13 cellular contexts compared by ENCODE assay signal in the genomic region with DNA sequence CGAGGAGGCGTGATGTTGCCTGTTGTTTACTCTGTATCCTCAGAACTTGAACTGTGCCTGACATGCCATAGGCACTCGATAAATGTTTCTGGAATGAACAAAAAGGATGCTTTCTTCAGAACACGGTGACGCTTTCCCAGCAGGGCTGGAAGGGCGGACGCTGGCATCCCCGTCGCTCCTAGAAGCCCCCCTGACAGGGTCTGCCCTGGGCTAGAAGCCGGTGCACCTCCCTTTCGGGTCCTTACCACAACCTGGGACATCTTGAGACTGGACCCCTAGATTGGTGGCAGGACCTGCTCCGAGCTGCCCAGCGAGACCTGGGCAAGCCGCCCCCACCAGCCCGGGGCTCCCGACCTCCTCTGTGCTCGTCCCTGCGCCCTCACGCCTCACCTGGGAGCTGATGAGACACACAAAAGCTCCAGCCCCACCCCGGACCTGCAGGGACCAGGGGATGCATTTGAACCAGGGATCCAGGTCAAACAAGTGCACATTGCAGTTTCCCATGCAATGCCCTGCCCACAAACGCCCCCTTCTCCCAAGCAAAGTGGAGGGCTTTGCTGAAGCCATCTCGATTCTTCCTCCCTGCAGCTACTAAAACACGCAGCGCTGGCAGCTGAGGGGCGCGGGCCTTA.
DNase-seq lines count a peak whose midpoint lies in the region; ATAC-seq and TF ChIP-seq lines count a peak whose summit lies in the region.
"Had no signal": no experiment of that assay in that cellular context is flagged by ENCODE, and none has a peak within 500 bp of the region (broad histone marks: within the 10 kb centered on the region; RNA-seq: fewer than 3 reads in every experiment).

No MANE protein-coding gene starts in this region.

- H2AK5ac ChIP-seq in neuronal stem cell (ENCODE audit: low read depth, low read length) = peak overlapping the region; percentile 93

- TF ChIP-seq CTCF in natural killer cell (IDR thresholded peaks at IDR 0.05) (no peak), endodermal cell (conservative IDR thresholded peaks at IDR 0.05) (no peak), endothelial cell (IDR thresholded peaks at IDR 0.05; ENCODE audit: unreplicated experiment) (no peak)

- H3K27ac Mint-ChIP-seq in natural killer cell = no peak overlapping the region
- no peak overlapping the region for H3K27ac Mint-ChIP-seq in natural killer cell treated with Interleukin-12 subunit alpha and Interleukin-12 subunit beta and Interleukin-15 and Interleukin-18, amount 100 ng/mL, for 72 hours
- H3K27ac Mint-ChIP-seq in endodermal cell = no peak overlapping the region
- no peak overlapping the region for H3K27ac Mint-ChIP-seq in endothelial cell (ENCODE audit: unreplicated experiment)

- no peak overlapping the region for H2BK120ac ChIP-seq in neuronal stem cell (ENCODE audit: low read depth, low read length)

- no peak overlapping the region for H3K27ac ChIP-seq in endodermal cell (ENCODE audit: low read depth, low read length)
- H3K27ac ChIP-seq in neuronal stem cell (replicated peaks; ENCODE audit: low read length) = no peak overlapping the region

- no peaks in the 10 kb centered on the region for H3K36me3 Mint-ChIP-seq in natural killer cell
- no peaks in the 10 kb centered on the region for H3K36me3 Mint-ChIP-seq in natural killer cell treated with Interleukin-12 subunit alpha and Interleukin-12 subunit beta and Interleukin-15 and Interleukin-18, amount 100 ng/mL, for 72 hours
- no peaks in the 10 kb centered on the region for H3K36me3 Mint-ChIP-seq in endodermal cell (ENCODE audit: low read depth)
- H3K36me3 Mint-ChIP-seq in endothelial cell (ENCODE audit: low read depth, unreplicated experiment) = no peaks in the 10 kb centered on the region

- peak overlapping the region; percentile 80 for H3K18ac ChIP-seq in neuronal stem cell (ENCODE audit: low read length)

- H3K4me3 Mint-ChIP-seq in natural killer cell (no peak overlapping the region), endodermal cell (no peak overlapping the region), endothelial cell (ENCODE audit: unreplicated experiment) (no peak overlapping the region)
- H3K4me3 Mint-ChIP-seq in natural killer cell treated with Interleukin-12 subunit alpha and Interleukin-12 subunit beta and Interleukin-15 and Interleukin-18, amount 100 ng/mL, for 72 hours = no peak overlapping the region

- H2BK12ac ChIP-seq in neuronal stem cell (ENCODE audit: low read length) = no peak overlapping the region

- peak overlapping the region; percentile 30 for H2BK5ac ChIP-seq in neuronal stem cell (ENCODE audit: low read length)

- no peaks in the 10 kb centered on the region for H3K36me3 ChIP-seq in endodermal cell (ENCODE audit: control insufficient read depth, insufficient read depth, low read length)
- H3K36me3 ChIP-seq in neuronal stem cell (replicated peaks in 1 of 2; ENCODE audit: control insufficient read depth in 2 of 2, insufficient read depth in 2 of 2, low read length in 2 of 2) = no peaks in the 10 kb centered on the region
- H3K36me3 ChIP-seq: adrenal gland had no signal

- no peak overlapping the region for H4K8ac ChIP-seq in neuronal stem cell (ENCODE audit: low read depth, low read length)

- peak; percentile 1 for DNase-seq in natural killer cell
- no peak for DNase-seq in natural killer cell treated with Interleukin-12 subunit alpha and Interleukin-12 subunit beta and Interleukin-15 and Interleukin-18, amount 100 ng/mL, for 72 hours (ENCODE audit: low spot score)
- peak; percentile 44 for DNase-seq in endodermal cell
- no peak for DNase-seq in neuronal stem cell (ENCODE audit: low spot score)
- DNase-seq in kidney glomerular epithelial cell (lab: John Stamatoyannopoulos, UW) = no peak
- DNase-seq in endothelial cell (ENCODE audit: low spot score) = no peak
- DNase-seq: activated CD4-positive, alpha-beta T cell treated with anti-CD3 and anti-CD28 coated beads for 4 hours; effector CD8-positive, alpha-beta T cell; midbrain; MM.1S had no signal

- H4K91ac ChIP-seq in neuronal stem cell (ENCODE audit: low read depth, low read length, poor library complexity) = no peak overlapping the region

- WGBS in endodermal cell (ENCODE audit: insufficient coverage in 1 of 2, insufficient read length in 1 of 2), 2 experiments = 77 to 89% methylated on average over 11 to 25 of the region's 26 CpGs
- no CpG with 5 or more reads among the region's 26 CpGs for WGBS in neuronal stem cell (ENCODE audit: extremely low coverage in 2 of 2, insufficient read length in 2 of 2, insufficient replicate concordance in 1 of 2), 2 donors

- H3K79me1 ChIP-seq in neuronal stem cell (ENCODE audit: low read depth, low read length) = peaks cover 2% of the 10 kb centered on the region

- H3K4me2 ChIP-seq in neuronal stem cell (ENCODE audit: insufficient read depth, low read length, poor library complexity, severe bottlenecking) = no peak overlapping the region

- no peak overlapping the region for H2BK15ac ChIP-seq in neuronal stem cell (ENCODE audit: low read length)

- H3K9me3 Mint-ChIP-seq in natural killer cell = no peaks in the 10 kb centered on the region
- H3K9me3 Mint-ChIP-seq in natural killer cell treated with Interleukin-12 subunit alpha and Interleukin-12 subunit beta and Interleukin-15 and Interleukin-18, amount 100 ng/mL, for 72 hours = no peaks in the 10 kb centered on the region
- no peaks in the 10 kb centered on the region for H3K9me3 Mint-ChIP-seq in endodermal cell
- no peaks in the 10 kb centered on the region for H3K9me3 Mint-ChIP-seq in endothelial cell (ENCODE audit: unreplicated experiment)

- no peak overlapping the region for H3K9ac ChIP-seq in endodermal cell (ENCODE audit: extremely low read depth, low read length, poor library complexity, severe bottlenecking)
- peak overlapping the region; percentile 51 for H3K9ac ChIP-seq in neuronal stem cell (ENCODE audit: low read depth, low read length, poor library complexity)

- no peak overlapping the region for H3K23ac ChIP-seq in neuronal stem cell (ENCODE audit: low read depth, low read length, poor library complexity)

- H3K4ac ChIP-seq in neuronal stem cell (ENCODE audit: low read length) = no peak overlapping the region

- H3K9me3 ChIP-seq in endodermal cell (ENCODE audit: control insufficient read depth, low read length) (no peaks in the 10 kb centered on the region), neuronal stem cell (replicated peaks in 1 of 2; ENCODE audit: control insufficient read depth in 2 of 2, insufficient read depth in 1 of 2, low read depth in 1 of 2, low read length in 2 of 2) (no peaks in the 10 kb centered on the region)
- H3K9me3 ChIP-seq: adrenal gland had no signal

- H3K4me1 ChIP-seq in endodermal cell (ENCODE audit: control insufficient read depth, insufficient read depth, low read length) = peaks cover 5% of the 10 kb centered on the region
- H3K4me1 ChIP-seq in neuronal stem cell (ENCODE audit: control insufficient read depth in 2 of 2, insufficient read depth in 1 of 2, low read depth in 1 of 2, low read length in 2 of 2) = peaks cover 8 to 17% of the 10 kb centered on the region in 2 donors

- H3K14ac ChIP-seq in neuronal stem cell (ENCODE audit: low read length) = no peak overlapping the region

- H3K4me1 Mint-ChIP-seq in natural killer cell (no peaks in the 10 kb centered on the region), endodermal cell (peaks cover 5% of the 10 kb centered on the region), endothelial cell (ENCODE audit: unreplicated experiment) (peaks cover 14% of the 10 kb centered on the region)
- H3K4me1 Mint-ChIP-seq in natural killer cell treated with Interleukin-12 subunit alpha and Interleukin-12 subunit beta and Interleukin-15 and Interleukin-18, amount 100 ng/mL, for 72 hours (ENCODE audit: low read depth in 2 of 2) = no peaks in the 10 kb centered on the region

- no peak overlapping the region for H2AFZ ChIP-seq in neuronal stem cell (ENCODE audit: low read length)

- H3K27me3 ChIP-seq in endodermal cell (ENCODE audit: control insufficient read depth, insufficient read depth, low read length, poor library complexity, severe bottlenecking) (no peaks in the 10 kb centered on the region), neuronal stem cell (ENCODE audit: control insufficient read depth in 3 of 3, insufficient read depth in 3 of 3, low read depth in 1 of 3, low read length in 3 of 3) (no peaks in the 10 kb centered on the region)

- intact Hi-C loops in natural killer cell (cut with micrococcal nuclease) = no loop called here

- ATAC-seq in natural killer cell (no peak), GM18511 (IDR thresholded peaks at IDR 0.05; ENCODE audit: unreplicated experiment) (no peak), HG02870 (IDR thresholded peaks at IDR 0.05; ENCODE audit: unreplicated experiment) (no peak)
- ATAC-seq in natural killer cell treated with Interleukin-12 subunit alpha and Interleukin-12 subunit beta and Interleukin-15 and Interleukin-18, amount 100 ng/mL, for 72 hours = no peak

- H3K4me3 ChIP-seq in endodermal cell (ENCODE audit: low read length) (no peak overlapping the region), neuronal stem cell (ENCODE audit: low read length in 2 of 2) (no peak overlapping the region)
- H3K4me3 ChIP-seq: adrenal gland had no signal

- peaks cover 0 to 2% of the 10 kb centered on the region in 2 donors for H3K27me3 Mint-ChIP-seq in natural killer cell (ENCODE audit: low read depth in 2 of 2)
- H3K27me3 Mint-ChIP-seq in natural killer cell treated with Interleukin-12 subunit alpha and Interleukin-12 subunit beta and Interleukin-15 and Interleukin-18, amount 100 ng/mL, for 72 hours = peaks cover 0 to 3% of the 10 kb centered on the region in 2 donors
- no peaks in the 10 kb centered on the region for H3K27me3 Mint-ChIP-seq in endodermal cell (ENCODE audit: insufficient read depth)
- peaks cover 8% of the 10 kb centered on the region for H3K27me3 Mint-ChIP-seq in endothelial cell (ENCODE audit: unreplicated experiment)

Comparison
In these comparisons a context has a peak if more than half of its experiments do, and no peak if none do; other contexts are left out.
1. DNase-seq: peak in natural killer cell (single experiment) and endodermal cell (single experiment); none in natural killer cell treated with Interleukin-12 subunit alpha and Interleukin-12 subunit beta and Interleukin-15 and Interleukin-18, amount 100 ng/mL, for 72 hours (single experiment), neuronal stem cell (single experiment), kidney glomerular epithelial cell (single experiment) and endothelial cell (single experiment).